6 cellular contexts compared by ENCODE assay signal in genomic region chr15:40354408-40355171, GRCh38. TPM values are rescaled to one million over a fixed set of nuclear protein-coding genes. Genes with fewer than 3 reads are reported as not detected.
DNase-seq lines count a peak whose midpoint lies in the region; ATAC-seq, FAIRE-seq and TF ChIP-seq lines count a peak whose summit lies in the region.

No MANE protein-coding gene starts in this region.

- ATAC-seq in GM18519 (IDR thresholded peaks at IDR 0.05; ENCODE audit: low FRiP score, unreplicated experiment): no peak
- ATAC-seq in GM21381 (IDR thresholded peaks at IDR 0.05; ENCODE audit: unreplicated experiment): no peak

- H3K4me1 ChIP-seq in astrocyte (ENCODE audit: insufficient read depth, low read length) (peaks cover 14% of the 10 kb centered on the region), small intestine (ENCODE audit: control insufficient read depth in 2 of 2, insufficient read depth in 1 of 2, low read depth in 1 of 2, low read length in 1 of 2) (peaks cover 0 to 3% of the 10 kb centered on the region in 2 donors)

- H2AFZ ChIP-seq in astrocyte (ENCODE audit: low read depth, low read length): no peak overlapping the region

- no peak overlapping the region for H3K9ac ChIP-seq in astrocyte (ENCODE audit: low read length)

- H3K27ac ChIP-seq in astrocyte (ENCODE audit: low read depth, low read length) (no peak overlapping the region), small intestine (ENCODE audit: low read depth in 1 of 2, low read length in 1 of 2) (peak overlapping the region; percentile 92 to 97)

- peak overlapping the region; percentile 34 for H3K4me3 Mint-ChIP-seq in astrocyte (ENCODE audit: unreplicated experiment)

- no peaks in the 10 kb centered on the region for H3K79me2 ChIP-seq in astrocyte (ENCODE audit: insufficient read depth, low read length)

- peak; percentile 25 for TF ChIP-seq CTCF in astrocyte (IDR thresholded peaks at IDR 0.05; ENCODE audit: insufficient read depth, low read depth, low read length)

- H3K4me2 ChIP-seq in astrocyte (ENCODE audit: low read length): peak overlapping the region; percentile 28

- no peaks in the 10 kb centered on the region for H3K9me3 Mint-ChIP-seq in astrocyte (ENCODE audit: unreplicated experiment)

- H3K27me3 Mint-ChIP-seq in astrocyte (ENCODE audit: low read depth, unreplicated experiment): peaks cover 43% of the 10 kb centered on the region

- H3K4me3 ChIP-seq in astrocyte (ENCODE audit: insufficient read depth, low read depth, low read length) (no peak overlapping the region), small intestine (ENCODE audit: low read depth in 1 of 2, low read length in 2 of 2) (peak overlapping the region in 1 of 2 donors; percentile 60)

- no peak overlapping the region for H3K27ac Mint-ChIP-seq in astrocyte (ENCODE audit: unreplicated experiment)

- H4K20me1 ChIP-seq in astrocyte (ENCODE audit: insufficient read depth, low read length): no peaks in the 10 kb centered on the region

- FAIRE-seq in astrocyte (lab: Jason Lieb, UNC) (no peak), small intestine (lab: Jason Lieb, UNC) (no peak)

- H3K9me3 ChIP-seq in astrocyte (ENCODE audit: insufficient read depth, low read depth, low read length): no peaks in the 10 kb centered on the region
- H3K9me3 ChIP-seq in small intestine (ENCODE audit: control insufficient read depth, low read depth): no peaks in the 10 kb centered on the region

- 33 to 41% (median 38%) methylated on average over 9 of the region's 9 CpGs for WGBS in small intestine, 3 donors

- peak; percentile 13 for DNase-seq in NCI-H1105 treated with DMSO at 0.1 percent for 48 hours (lab: John Stamatoyannopoulos, UW)
- DNase-seq in NCI-H1105 (lab: John Stamatoyannopoulos, UW): no peak
- peak; percentile 17 for DNase-seq in astrocyte (ENCODE audit: low read depth)
- no peak for DNase-seq in small intestine

- peaks cover 1% of the 10 kb centered on the region for H3K36me3 Mint-ChIP-seq in astrocyte (ENCODE audit: low read depth, unreplicated experiment)

- H3K27me3 ChIP-seq in astrocyte (ENCODE audit: insufficient read depth, low read length) (no peaks in the 10 kb centered on the region), small intestine (ENCODE audit: control insufficient read depth in 2 of 2, insufficient read depth in 2 of 2, low read length in 2 of 2) (no peaks in the 10 kb centered on the region)

- H3K36me3 ChIP-seq in astrocyte (ENCODE audit: insufficient read depth, low read length) (no peaks in the 10 kb centered on the region), small intestine (ENCODE audit: control insufficient read depth in 2 of 2, insufficient read depth in 2 of 2, low read length in 2 of 2) (peaks cover 0 to 23% of the 10 kb centered on the region in 2 donors)

- H3K4me1 Mint-ChIP-seq in astrocyte (ENCODE audit: low read depth, unreplicated experiment): peaks cover 11% of the 10 kb centered on the region

RNA-seq across cellular contexts. Expression of gene DISP2, which starts 3.4 kb away (rescaled TPM):
- 1.5 and 3.7 TPM in 2 replicates for total RNA-seq in astrocyte
- 10 to 100 TPM in 1 of 3 donors, 1 to 10 TPM in 2; 2.2 to 12.2 (median 3.4) TPM for polyA plus RNA-seq in small intestine

RNA-seq across cellular contexts. Expression of gene PHGR1, which starts 3.8 kb away (rescaled TPM):
- not detected in 2 replicates for total RNA-seq in astrocyte
- polyA plus RNA-seq in small intestine: over 10,000 TPM in 2 of 3 donors, 1,000 to 10,000 TPM in 1; 4,043 to 32,483 (median 28,942) TPM

RNA-seq across cellular contexts. Expression of gene CCDC9B, which starts 13.9 kb away (rescaled TPM):
- 9.8 and 10.1 TPM in 2 replicates for total RNA-seq in astrocyte
- 1 to 10 TPM; 2.2 to 7.4 (median 2.7) TPM for polyA plus RNA-seq in small intestine

RNA-seq across cellular contexts. Expression of gene KNSTRN, which starts 27.9 kb away (rescaled TPM):
- 32.9 and 37.8 TPM in 2 replicates for total RNA-seq in astrocyte
- 10 to 100 TPM in 1 of 3 donors, 1 to 10 TPM in 2; 4.1 to 24.3 (median 5.6) TPM for polyA plus RNA-seq in small intestine

RNA-seq across cellular contexts. Expression of gene INAFM2, which starts 31.1 kb away (rescaled TPM):
- total RNA-seq in astrocyte: 39.2 and 41.2 TPM in 2 replicates
- polyA plus RNA-seq in small intestine: 1 to 10 TPM; 4.7 to 7.6 (median 5.4) TPM

Comparison
In these comparisons a context has a peak if more than half of its experiments do, and no peak if none do; other contexts are left out.
1. DNase-seq: peak in NCI-H1105 treated with DMSO at 0.1 percent for 48 hours (single experiment) and astrocyte (single experiment); none in NCI-H1105 (single experiment) and small intestine (single experiment).